In the genomic region with DNA sequence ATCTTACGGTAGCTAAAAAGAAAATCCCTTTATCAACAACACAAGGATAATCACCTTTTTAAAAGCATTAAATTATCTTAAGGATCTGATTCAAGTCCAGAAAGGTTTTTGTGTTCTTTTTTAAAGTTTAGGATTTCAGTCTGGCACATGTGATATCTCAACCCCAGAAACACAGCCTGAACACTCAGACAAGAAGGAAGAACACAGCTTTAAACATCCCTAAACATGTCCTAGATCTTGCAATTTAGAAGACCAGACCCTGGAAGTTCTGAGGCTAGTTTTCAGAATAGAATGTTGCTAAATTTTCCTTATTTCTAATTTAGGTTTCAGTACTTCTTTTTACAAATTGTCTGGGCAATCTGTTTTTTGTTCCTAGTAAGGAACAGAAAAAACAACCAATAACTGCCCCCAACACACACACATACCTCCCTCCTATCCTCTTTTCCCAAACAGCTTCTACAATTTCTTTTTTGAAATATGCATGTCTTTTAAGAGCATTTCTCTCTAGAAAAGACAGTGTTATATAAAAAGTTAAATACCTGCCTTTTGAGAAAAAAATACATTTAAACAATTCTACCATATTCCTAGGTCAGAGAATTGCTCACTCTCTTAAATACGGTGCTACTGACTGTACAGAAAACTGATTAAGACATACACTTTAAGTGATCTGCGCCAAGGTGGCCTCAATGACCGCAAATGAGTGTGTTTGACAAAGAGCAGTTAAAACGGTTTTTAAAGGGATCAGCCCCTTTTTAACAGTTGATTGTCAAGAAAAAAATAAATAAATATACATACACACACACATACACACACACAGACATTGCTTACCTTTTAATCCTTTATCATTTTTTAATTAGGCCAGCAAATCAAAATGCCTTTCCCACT, we compare ENCODE assay signal across 8 cellular contexts.
A peak's percentile ranks its signal among the peaks of the same experiment; 100 is the strongest.
DNase-seq lines count a peak whose midpoint lies in the region; FAIRE-seq and TF ChIP-seq lines count a peak whose summit lies in the region.

No MANE protein-coding gene starts in this region.

- peak; percentile 65 for DNase-seq in NCI-H748 (lab: John Stamatoyannopoulos, UW; ENCODE audit: unreplicated experiment)
- peak; percentile 62 for DNase-seq in epithelial cell of esophagus (ENCODE audit: low read depth)
- no peak for DNase-seq in effector CD4-positive, alpha-beta T cell
- no peak for DNase-seq in activated CD4-positive, alpha-beta T cell treated with anti-CD3 and anti-CD28 coated beads for 4 hours
- no peak for DNase-seq in NCI-H2081 treated with DMSO at 0.1 percent for 48 hours (lab: John Stamatoyannopoulos, UW)
- no peak for DNase-seq in AG08395 (ENCODE audit: low spot score)

- peak; percentile 75 for FAIRE-seq in G401.6 (lab: Jason Lieb, UNC)

- no peaks in the 10 kb centered on the region for H3K27me3 ChIP-seq in neuron (ENCODE audit: insufficient read depth, low read length)

- peaks cover 32% of the 10 kb centered on the region for H3K4me1 ChIP-seq in neuron (ENCODE audit: insufficient read depth, low read length)

- H2AFZ ChIP-seq in neuron (ENCODE audit: low read depth, low read length) = no peak overlapping the region

- H3K4me3 ChIP-seq in epithelial cell of esophagus (ENCODE audit: low read length) (peak overlapping the region; percentile 84), neuron (ENCODE audit: low read length) (peak overlapping the region; percentile 64)

- H3K36me3 ChIP-seq in neuron (ENCODE audit: insufficient read depth, low read length) = peaks cover 7% of the 10 kb centered on the region

- TF ChIP-seq CTCF in epithelial cell of esophagus (IDR thresholded peaks at IDR 0.05; ENCODE audit: insufficient read depth, low read depth, low read length, missing control alignments) = no peak

- no peaks in the 10 kb centered on the region for H3K9me3 ChIP-seq in neuron (ENCODE audit: low read length)

Comparison
In these comparisons a context has a peak if more than half of its experiments do, and no peak if none do; other contexts are left out.
1. DNase-seq: peak in NCI-H748 (single experiment) and epithelial cell of esophagus (single experiment); none in effector CD4-positive, alpha-beta T cell (single experiment), activated CD4-positive, alpha-beta T cell treated with anti-CD3 and anti-CD28 coated beads for 4 hours (0 of 2), NCI-H2081 treated with DMSO at 0.1 percent for 48 hours (single experiment) and AG08395 (single experiment).